In the genomic region with DNA sequence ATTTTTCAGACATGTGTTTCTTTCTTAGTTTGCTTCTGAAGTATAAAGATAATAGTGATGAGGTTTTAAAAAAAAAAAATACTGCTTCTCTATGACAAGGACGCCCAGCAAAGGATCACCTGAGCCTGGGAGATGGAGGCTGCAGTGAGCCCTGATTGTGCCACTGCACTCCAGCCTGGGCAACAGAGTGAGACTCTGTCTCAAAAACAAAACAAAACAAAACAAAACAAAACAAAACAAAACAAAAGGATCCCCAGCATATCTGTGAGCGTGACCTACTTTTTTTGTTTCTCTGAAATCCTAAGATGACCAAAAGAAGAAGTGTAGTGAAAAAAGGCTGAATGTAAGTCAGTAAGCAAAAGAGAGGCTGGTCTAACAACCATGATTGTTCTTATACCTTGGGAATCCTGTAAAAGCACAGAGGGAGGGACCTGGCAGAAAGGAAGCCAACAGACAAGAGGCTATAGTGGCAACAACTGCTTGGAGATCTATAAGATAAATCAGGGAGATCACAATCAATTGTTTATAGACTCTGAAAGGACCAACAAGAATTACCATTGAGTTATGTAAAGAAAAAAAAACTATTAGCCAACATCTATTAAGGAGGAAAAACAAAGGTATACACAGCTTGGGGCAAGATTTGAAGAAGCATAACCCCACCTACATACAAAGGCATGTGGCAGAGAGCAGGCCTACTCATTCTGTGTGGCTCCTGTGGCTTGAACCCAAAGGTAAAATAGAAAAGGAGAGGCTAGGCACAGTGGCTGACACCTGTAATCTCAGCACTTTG, we compare ENCODE assay signal across 12 cellular contexts.
DNase-seq lines count a peak whose midpoint lies in the region; ATAC-seq and TF ChIP-seq lines count a peak whose summit lies in the region.
"Had no signal": no experiment of that assay in that cellular context is flagged by ENCODE, and none has a peak within 500 bp of the region (broad histone marks: within the 10 kb centered on the region; RNA-seq: fewer than 3 reads in every experiment).

No MANE protein-coding gene starts in this region.

- peaks cover 21% of the 10 kb centered on the region for H3K36me3 Mint-ChIP-seq in CD4-positive, CD25-positive, alpha-beta regulatory T cell

- H2AK5ac ChIP-seq in IMR-90 (ENCODE audit: low read depth, low read length): peak overlapping the region; percentile 40; the same call in 1 of the 2 replicates

- peaks cover 22% of the 10 kb centered on the region for H4K20me1 ChIP-seq in IMR-90 (ENCODE audit: insufficient read depth, low read length)

- peak overlapping the region; percentile 37 to 82 (median 66) for H3K4me3 Mint-ChIP-seq in CD4-positive, CD25-positive, alpha-beta regulatory T cell

- H3K23ac ChIP-seq in IMR-90 (ENCODE audit: low read depth, low read length): 0 out of 2 replicates have a peak overlapping the region, but pooled peaks have one; percentile 66

- peak overlapping the region; percentile 85 for H3K27ac ChIP-seq in CD4-positive, CD25-positive, alpha-beta regulatory T cell (ENCODE audit: insufficient read depth, low read length, poor library complexity, severe bottlenecking)
- no peak overlapping the region for H3K27ac ChIP-seq in IMR-90 (ENCODE audit: insufficient read depth, low read length)
- peak overlapping the region; percentile 82 for H3K27ac ChIP-seq in effector memory CD4-positive, alpha-beta T cell (ENCODE audit: insufficient read depth, low read length, poor library complexity, severe bottlenecking)
- H3K27ac ChIP-seq in ovary: peak overlapping the region; percentile 4 to 24

- peak overlapping the region; percentile 43 for H3K4me3 ChIP-seq in CD4-positive, CD25-positive, alpha-beta regulatory T cell (ENCODE audit: low read depth, low read length)
- H3K4me3 ChIP-seq in IMR-90 (ENCODE audit: insufficient read depth, low read depth, low read length) (no peak overlapping the region), ovary (no peak overlapping the region)
- no peak overlapping the region for H3K4me3 ChIP-seq in effector memory CD4-positive, alpha-beta T cell (ENCODE audit: insufficient read depth, low read depth, low read length, poor library complexity, severe bottlenecking)
- H3K4me3 ChIP-seq: BLaER1 treated with 17β-estradiol and CSF1 and Interleukin-3, amounts not matched to agents 10 nM and 100 nM had no signal

- peaks cover 93% of the 10 kb centered on the region for H3K4me1 ChIP-seq in CD4-positive, CD25-positive, alpha-beta regulatory T cell (ENCODE audit: control insufficient read depth, insufficient read depth, low read length, poor library complexity, severe bottlenecking)
- H3K4me1 ChIP-seq in IMR-90 (ENCODE audit: control insufficient read depth, insufficient read depth, low read length) (peaks cover 4% of the 10 kb centered on the region), ovary (ENCODE audit: insufficient read depth) (peaks cover 35% of the 10 kb centered on the region)
- peaks cover 68% of the 10 kb centered on the region for H3K4me1 ChIP-seq in effector memory CD4-positive, alpha-beta T cell (ENCODE audit: control insufficient read depth, insufficient read depth, low read length, poor library complexity, severe bottlenecking)

- peak overlapping the region; percentile 33; the same call in 1 of the 2 replicates for H3K4ac ChIP-seq in IMR-90 (ENCODE audit: low read depth, low read length)

- no peak overlapping the region for H2BK120ac ChIP-seq in IMR-90 (ENCODE audit: low read depth, low read length)

- no peaks in the 10 kb centered on the region for H3K9me3 ChIP-seq in CD4-positive, CD25-positive, alpha-beta regulatory T cell (ENCODE audit: control insufficient read depth in 2 of 2, low read length in 2 of 2)
- H3K9me3 ChIP-seq in IMR-90 (ENCODE audit: control insufficient read depth, insufficient read depth, low read length): no peaks in the 10 kb centered on the region
- no peaks in the 10 kb centered on the region for H3K9me3 ChIP-seq in effector memory CD4-positive, alpha-beta T cell (ENCODE audit: control insufficient read depth, low read length)
- no peaks in the 10 kb centered on the region for H3K9me3 ChIP-seq in ovary
- H3K9me3 ChIP-seq: BLaER1 treated with 17β-estradiol and CSF1 and Interleukin-3, amounts not matched to agents 10 nM and 100 nM had no signal

- H3K27me3 Mint-ChIP-seq in CD4-positive, CD25-positive, alpha-beta regulatory T cell: no peaks in the 10 kb centered on the region

- intact Hi-C loops in IMR-90 (cut with micrococcal nuclease): no loop called here
- intact Hi-C loops in ovary (cut with DNase I): no loop called here

- H4K5ac ChIP-seq in IMR-90 (ENCODE audit: low read depth, low read length): no peak overlapping the region

- peaks cover 33% of the 10 kb centered on the region for H3K36me3 ChIP-seq in CD4-positive, CD25-positive, alpha-beta regulatory T cell (ENCODE audit: control insufficient read depth, insufficient read depth, low read length)
- peaks cover 4% of the 10 kb centered on the region; the same call in 1 of the 2 replicates for H3K36me3 ChIP-seq in IMR-90 (ENCODE audit: control insufficient read depth, insufficient read depth, low read length)
- no peaks in the 10 kb centered on the region for H3K36me3 ChIP-seq in effector memory CD4-positive, alpha-beta T cell (ENCODE audit: control insufficient read depth, insufficient read depth, low read length)
- H3K36me3 ChIP-seq in ovary: no peaks in the 10 kb centered on the region

- CTCF ChIA-PET in IMR-90 (lab: Yijun Ruan, JAX): no interaction called here

- no peak for DNase-seq in CD4-positive, CD25-positive, alpha-beta regulatory T cell
- no peak for DNase-seq in IMR-90
- no peak for DNase-seq in effector memory CD4-positive, alpha-beta T cell
- DNase-seq in ovary: no peak
- no peak for DNase-seq in NCI-H446 treated with DMSO at 0.1 percent for 48 hours (lab: John Stamatoyannopoulos, UW)
- DNase-seq: NCI-H1092 treated with DMSO at 0.1 percent for 48 hours, NCI-H748 treated with DMSO at 0.1 percent for 48 hours, SIG-M5 had no signal

- no peak for ATAC-seq in CD4-positive, CD25-positive, alpha-beta regulatory T cell (ENCODE audit: low read depth in 2 of 2)
- ATAC-seq in IMR-90 (ENCODE audit: low read depth) (no peak), GM21367 (IDR thresholded peaks at IDR 0.05; ENCODE audit: unreplicated experiment) (no peak), HG02885 (IDR thresholded peaks at IDR 0.05; ENCODE audit: poor library complexity, unreplicated experiment) (no peak), GM19455 (IDR thresholded peaks at IDR 0.05; ENCODE audit: unreplicated experiment) (no peak)

- peaks cover 30 to 64% of the 10 kb centered on the region in 2 experiments for H3K79me1 ChIP-seq in IMR-90 (ENCODE audit: low read depth in 1 of 2, low read length in 2 of 2)

- in situ Hi-C loops in IMR-90 (cut with MboI; ENCODE audit: low sequenced_read_pairs): no loop called here

- WGBS in IMR-90 (ENCODE audit: extremely low coverage in 2 of 2, insufficient read length in 1 of 2), 2 experiments: no CpG with 5 or more reads among the region's 2 CpGs
- WGBS in ovary, 3 donors: 29 to 56% (median 54%) methylated on average over 2 of the region's 2 CpGs

- no peak overlapping the region; the same call in 1 of the 2 replicates for H3K56ac ChIP-seq in IMR-90 (ENCODE audit: extremely low read depth, insufficient read depth, low read length)

- no peak overlapping the region for H3K4me2 ChIP-seq in IMR-90 (ENCODE audit: low read depth, low read length)
- H3K4me2 ChIP-seq: BLaER1 treated with 17β-estradiol and CSF1 and Interleukin-3, amounts not matched to agents 10 nM and 100 nM had no signal

- no peak overlapping the region for H3K18ac ChIP-seq in IMR-90 (ENCODE audit: low read depth, low read length)

- TF ChIP-seq POLR2A in IMR-90 (IDR thresholded peaks at IDR 0.05; ENCODE audit: low read depth, low read length) (no peak), ovary (IDR thresholded peaks at IDR 0.05) (no peak)

- no peak for TF ChIP-seq EP300 in ovary (IDR thresholded peaks at IDR 0.05)

- no peak overlapping the region for H4K8ac ChIP-seq in IMR-90 (ENCODE audit: low read depth in 2 of 2, low read length in 2 of 2)

- H3K9ac ChIP-seq in IMR-90 (ENCODE audit: low read depth, low read length): no peak overlapping the region

- H2AFZ ChIP-seq in IMR-90 (replicated peaks; ENCODE audit: low read length, poor library complexity): no peak overlapping the region

- no TSS peak for BruUV-seq in IMR-90 (replicated peaks; lab: Mats Ljungman, UMichigan)

- peak overlapping the region; percentile 7 for H2BK5ac ChIP-seq in IMR-90 (ENCODE audit: low read depth, low read length, poor library complexity, severe bottlenecking)

- peaks cover 20% of the 10 kb centered on the region for H3K9me1 ChIP-seq in IMR-90 (ENCODE audit: insufficient read depth, low read length)

- dilution Hi-C loops in IMR-90 (cut with HindIII; ENCODE audit: low sequenced_read_pairs, unreplicated experiment): no loop called here

- no peak for TF ChIP-seq CTCF in IMR-90 (conservative IDR thresholded peaks at IDR 0.05; ENCODE audit: low read depth, low read length)
- TF ChIP-seq CTCF in ovary (IDR thresholded peaks at IDR 0.05): no peak

- peak overlapping the region; percentile 80 to 96 (median 91) for H3K27ac Mint-ChIP-seq in CD4-positive, CD25-positive, alpha-beta regulatory T cell

- H3K27me3 ChIP-seq in CD4-positive, CD25-positive, alpha-beta regulatory T cell (ENCODE audit: control insufficient read depth, insufficient read depth, low read length): no peaks in the 10 kb centered on the region
- H3K27me3 ChIP-seq in IMR-90 (ENCODE audit: control insufficient read depth, insufficient read depth, low read length) (no peaks in the 10 kb centered on the region), ovary (no peaks in the 10 kb centered on the region)
- no peaks in the 10 kb centered on the region for H3K27me3 ChIP-seq in effector memory CD4-positive, alpha-beta T cell (replicated peaks; ENCODE audit: control insufficient read depth, insufficient read depth, low read length, poor library complexity, severe bottlenecking)
- H3K27me3 ChIP-seq: BLaER1 treated with 17β-estradiol and CSF1 and Interleukin-3, amounts not matched to agents 10 nM and 100 nM had no signal

- no peak overlapping the region; the same call in 1 of the 2 replicates for H3K14ac ChIP-seq in IMR-90 (replicated peaks; ENCODE audit: low read depth, low read length)

- no peaks in the 10 kb centered on the region for H3K9me3 Mint-ChIP-seq in CD4-positive, CD25-positive, alpha-beta regulatory T cell

- H3K4me1 Mint-ChIP-seq in CD4-positive, CD25-positive, alpha-beta regulatory T cell: peaks cover 47 to 95% (median 58%) of the 10 kb centered on the region in 4 donors

- no peak for TF ChIP-seq RAD21 in IMR-90 (IDR thresholded peaks at IDR 0.05; ENCODE audit: low read length)

- no peak overlapping the region; the same call in 1 of the 2 replicates for H2BK20ac ChIP-seq in IMR-90 (ENCODE audit: low read depth, low read length)

- H2AK9ac ChIP-seq in IMR-90 (replicated peaks; ENCODE audit: low read depth, low read length, poor library complexity): no peak overlapping the region

- no peak overlapping the region for H2BK15ac ChIP-seq in IMR-90 (ENCODE audit: low read depth, low read length)

- POLR2A ChIA-PET in IMR-90 (lab: Charles Lee; ENCODE audit: unreplicated experiment): no interaction called here

- H4K91ac ChIP-seq in IMR-90 (ENCODE audit: insufficient read depth, low read depth, low read length): no peak overlapping the region; the same call in 1 of the 2 replicates
